In genomic region chr10:114728325-114728724, GRCh38 we compare ENCODE assay signal across 1 cellular context.
TF ChIP-seq lines count a peak whose summit lies in the region.

No MANE protein-coding gene starts in this region.

TF ChIP-seq in HEK293, 187 proteins besides CTCF, POLR2A, EP300 and RAD21 (continued from another document and continues in another):
- no peak for TF ChIP-seq ZNF518A (tag by site-specific recombination; conservative IDR thresholded peaks at IDR 0.05; ENCODE audit: low read depth)
- TF ChIP-seq BCL11B (tag by site-specific recombination; IDR thresholded peaks at IDR 0.05; ENCODE audit: low read depth), result no peak
- no peak for TF ChIP-seq ZNF426 (tag by site-specific recombination; IDR thresholded peaks at IDR 0.05)
- 0 out of 2 replicates have a peak, but pooled peaks have one; percentile 26 for TF ChIP-seq ZXDB (tag by site-specific recombination; IDR thresholded peaks at IDR 0.05)
- TF ChIP-seq ZNF791 (tag by site-specific recombination; IDR thresholded peaks at IDR 0.05), result no peak
- TF ChIP-seq GLI4 (tag by site-specific recombination; IDR thresholded peaks at IDR 0.05), result no peak
- TF ChIP-seq ZFP41 (tag by site-specific recombination; IDR thresholded peaks at IDR 0.05; ENCODE audit: borderline replicate concordance), result no peak
- TF ChIP-seq RBAK (tag by site-specific recombination; IDR thresholded peaks at IDR 0.05), result no peak
- TF ChIP-seq KLF7 (tag by site-specific recombination; IDR thresholded peaks at IDR 0.05; ENCODE audit: borderline replicate concordance), result no peak
- TF ChIP-seq, protein P1, sequence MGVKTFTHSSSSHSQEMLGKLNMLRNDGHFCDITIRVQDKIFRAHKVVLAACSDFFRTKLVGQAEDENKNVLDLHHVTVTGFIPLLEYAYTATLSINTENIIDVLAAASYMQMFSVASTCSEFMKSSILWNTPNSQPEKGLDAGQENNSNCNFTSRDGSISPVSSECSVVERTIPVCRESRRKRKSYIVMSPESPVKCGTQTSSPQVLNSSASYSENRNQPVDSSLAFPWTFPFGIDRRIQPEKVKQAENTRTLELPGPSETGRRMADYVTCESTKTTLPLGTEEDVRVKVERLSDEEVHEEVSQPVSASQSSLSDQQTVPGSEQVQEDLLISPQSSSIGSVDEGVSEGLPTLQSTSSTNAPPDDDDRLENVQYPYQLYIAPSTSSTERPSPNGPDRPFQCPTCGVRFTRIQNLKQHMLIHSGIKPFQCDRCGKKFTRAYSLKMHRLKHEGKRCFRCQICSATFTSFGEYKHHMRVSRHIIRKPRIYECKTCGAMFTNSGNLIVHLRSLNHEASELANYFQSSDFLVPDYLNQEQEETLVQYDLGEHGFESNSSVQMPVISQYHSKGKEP (tag by site-specific recombination; IDR thresholded peaks at IDR 0.05), result no peak
- TF ChIP-seq, protein P2, sequence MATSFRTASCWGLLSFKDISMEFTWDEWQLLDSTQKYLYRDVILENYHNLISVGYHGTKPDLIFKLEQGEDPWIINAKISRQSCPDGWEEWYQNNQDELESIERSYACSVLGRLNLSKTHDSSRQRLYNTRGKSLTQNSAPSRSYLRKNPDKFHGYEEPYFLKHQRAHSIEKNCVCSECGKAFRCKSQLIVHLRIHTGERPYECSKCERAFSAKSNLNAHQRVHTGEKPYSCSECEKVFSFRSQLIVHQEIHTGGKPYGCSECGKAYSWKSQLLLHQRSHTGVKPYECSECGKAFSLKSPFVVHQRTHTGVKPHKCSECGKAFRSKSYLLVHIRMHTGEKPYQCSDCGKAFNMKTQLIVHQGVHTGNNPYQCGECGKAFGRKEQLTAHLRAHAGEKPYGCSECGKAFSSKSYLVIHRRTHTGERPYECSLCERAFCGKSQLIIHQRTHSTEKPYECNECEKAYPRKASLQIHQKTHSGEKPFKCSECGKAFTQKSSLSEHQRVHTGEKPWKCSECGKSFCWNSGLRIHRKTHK (tag by site-specific recombination; IDR thresholded peaks at IDR 0.05), result 0 out of 2 replicates have a peak, but pooled peaks have one; percentile 13
- no peak for TF ChIP-seq ZNF658 (tag by site-specific recombination; IDR thresholded peaks at IDR 0.05)
- no peak for TF ChIP-seq ZNF114 (tag by site-specific recombination; IDR thresholded peaks at IDR 0.05)
- no peak for TF ChIP-seq ZNF544 (tag by site-specific recombination; IDR thresholded peaks at IDR 0.05)
- no peak for TF ChIP-seq FEZF1 (tag by site-specific recombination; IDR thresholded peaks at IDR 0.05)
- no peak for TF ChIP-seq ZNF366 (tag by site-specific recombination; conservative IDR thresholded peaks at IDR 0.05)
- TF ChIP-seq GLIS1 (tag by site-specific recombination; IDR thresholded peaks at IDR 0.05), result no peak
- TF ChIP-seq, protein P3, sequence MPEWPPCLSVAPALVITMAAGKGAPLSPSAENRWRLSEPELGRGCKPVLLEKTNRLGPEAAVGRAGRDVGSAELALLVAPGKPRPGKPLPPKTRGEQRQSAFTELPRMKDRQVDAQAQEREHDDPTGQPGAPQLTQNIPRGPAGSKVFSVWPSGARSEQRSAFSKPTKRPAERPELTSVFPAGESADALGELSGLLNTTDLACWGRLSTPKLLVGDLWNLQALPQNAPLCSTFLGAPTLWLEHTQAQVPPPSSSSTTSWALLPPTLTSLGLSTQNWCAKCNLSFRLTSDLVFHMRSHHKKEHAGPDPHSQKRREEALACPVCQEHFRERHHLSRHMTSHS (tag by site-specific recombination; IDR thresholded peaks at IDR 0.05), result no peak
- TF ChIP-seq ZNF174 (tag by site-specific recombination; IDR thresholded peaks at IDR 0.05), result no peak
- TF ChIP-seq KLF10 (tag by site-specific recombination; IDR thresholded peaks at IDR 0.05), result no peak
- TF ChIP-seq ZIC2 (tag by site-specific recombination; IDR thresholded peaks at IDR 0.05), result no peak
- peak; percentile 97 for TF ChIP-seq WT1 (tag by site-specific recombination; IDR thresholded peaks at IDR 0.05)
- TF ChIP-seq KLF16 (tag by site-specific recombination; IDR thresholded peaks at IDR 0.05), result no peak
- no peak for TF ChIP-seq ZNF48 (tag by site-specific recombination; IDR thresholded peaks at IDR 0.05)
- 0 out of 2 replicates have a peak, but pooled peaks have one; percentile 63 for TF ChIP-seq TRIM28 (IDR thresholded peaks at IDR 0.05; ENCODE audit: borderline replicate concordance, low read length)
- TF ChIP-seq KLF8 (tag by site-specific recombination; IDR thresholded peaks at IDR 0.05), result peak; percentile 53; the same call in 1 of the 2 replicates
- TF ChIP-seq ZNF266 (tag by site-specific recombination; IDR thresholded peaks at IDR 0.05; ENCODE audit: low read depth), result no peak
- no peak for TF ChIP-seq ZBTB48 (tag by site-specific recombination; IDR thresholded peaks at IDR 0.05)
- TF ChIP-seq, protein P4, sequence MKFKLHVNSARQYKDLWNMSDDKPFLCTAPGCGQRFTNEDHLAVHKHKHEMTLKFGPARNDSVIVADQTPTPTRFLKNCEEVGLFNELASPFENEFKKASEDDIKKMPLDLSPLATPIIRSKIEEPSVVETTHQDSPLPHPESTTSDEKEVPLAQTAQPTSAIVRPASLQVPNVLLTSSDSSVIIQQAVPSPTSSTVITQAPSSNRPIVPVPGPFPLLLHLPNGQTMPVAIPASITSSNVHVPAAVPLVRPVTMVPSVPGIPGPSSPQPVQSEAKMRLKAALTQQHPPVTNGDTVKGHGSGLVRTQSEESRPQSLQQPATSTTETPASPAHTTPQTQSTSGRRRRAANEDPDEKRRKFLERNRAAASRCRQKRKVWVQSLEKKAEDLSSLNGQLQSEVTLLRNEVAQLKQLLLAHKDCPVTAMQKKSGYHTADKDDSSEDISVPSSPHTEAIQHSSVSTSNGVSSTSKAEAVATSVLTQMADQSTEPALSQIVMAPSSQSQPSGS (tag by site-specific recombination; IDR thresholded peaks at IDR 0.05; ENCODE audit: low read depth), result peak; percentile 73; the same call in 1 of the 2 replicates
- no peak for TF ChIP-seq TCF7L2 (IDR thresholded peaks at IDR 0.05; ENCODE audit: borderline replicate concordance, low read depth, low read length)
- TF ChIP-seq, protein P5, sequence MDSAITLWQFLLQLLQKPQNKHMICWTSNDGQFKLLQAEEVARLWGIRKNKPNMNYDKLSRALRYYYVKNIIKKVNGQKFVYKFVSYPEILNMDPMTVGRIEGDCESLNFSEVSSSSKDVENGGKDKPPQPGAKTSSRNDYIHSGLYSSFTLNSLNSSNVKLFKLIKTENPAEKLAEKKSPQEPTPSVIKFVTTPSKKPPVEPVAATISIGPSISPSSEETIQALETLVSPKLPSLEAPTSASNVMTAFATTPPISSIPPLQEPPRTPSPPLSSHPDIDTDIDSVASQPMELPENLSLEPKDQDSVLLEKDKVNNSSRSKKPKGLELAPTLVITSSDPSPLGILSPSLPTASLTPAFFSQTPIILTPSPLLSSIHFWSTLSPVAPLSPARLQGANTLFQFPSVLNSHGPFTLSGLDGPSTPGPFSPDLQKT (IDR thresholded peaks at IDR 0.05; ENCODE audit: borderline replicate concordance, low read depth, low read length), result no peak
- no peak for TF ChIP-seq ZNF561 (tag by site-specific recombination; IDR thresholded peaks at IDR 0.05; ENCODE audit: borderline replicate concordance)
- no peak for TF ChIP-seq ZNF354C (tag by site-specific recombination; IDR thresholded peaks at IDR 0.05; ENCODE audit: borderline replicate concordance, low read depth)
- TF ChIP-seq ZNF785 (tag by site-specific recombination; IDR thresholded peaks at IDR 0.05), result no peak
- TF ChIP-seq ZNF404 (tag by site-specific recombination; IDR thresholded peaks at IDR 0.05), result no peak
- TF ChIP-seq HOXA7 (CRISPR knock-in tag; IDR thresholded peaks at IDR 0.05; ENCODE audit: borderline replicate concordance), result no peak
- TF ChIP-seq KLF1 (tag by site-specific recombination; IDR thresholded peaks at IDR 0.05), result no peak
- TF ChIP-seq, protein P6, sequence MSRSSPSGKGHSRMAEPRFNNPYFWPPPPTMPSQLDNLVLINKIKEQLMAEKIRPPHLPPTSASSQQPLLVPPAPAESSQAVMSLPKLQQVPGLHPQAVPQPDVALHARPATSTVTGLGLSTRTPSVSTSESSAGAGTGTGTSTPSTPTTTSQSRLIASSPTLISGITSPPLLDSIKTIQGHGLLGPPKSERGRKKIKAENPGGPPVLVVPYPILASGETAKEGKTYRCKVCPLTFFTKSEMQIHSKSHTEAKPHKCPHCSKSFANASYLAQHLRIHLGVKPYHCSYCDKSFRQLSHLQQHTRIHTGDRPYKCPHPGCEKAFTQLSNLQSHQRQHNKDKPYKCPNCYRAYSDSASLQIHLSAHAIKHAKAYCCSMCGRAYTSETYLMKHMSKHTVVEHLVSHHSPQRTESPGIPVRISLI (tag by site-specific recombination; IDR thresholded peaks at IDR 0.05), result 0 out of 2 replicates have a peak, but pooled peaks have one; percentile 24
- TF ChIP-seq ZBTB8A (tag by site-specific recombination; IDR thresholded peaks at IDR 0.05), result no peak
- peak; percentile 77 for TF ChIP-seq BCL11A (tag by site-specific recombination; IDR thresholded peaks at IDR 0.05; ENCODE audit: low read depth)
- no peak for TF ChIP-seq ZNF311 (tag by site-specific recombination; IDR thresholded peaks at IDR 0.05; ENCODE audit: borderline replicate concordance)
- TF ChIP-seq ZNF558 (tag by site-specific recombination; IDR thresholded peaks at IDR 0.05), result no peak
- TF ChIP-seq ZNF580 (tag by site-specific recombination; IDR thresholded peaks at IDR 0.05), result no peak
- TF ChIP-seq, protein P7, sequence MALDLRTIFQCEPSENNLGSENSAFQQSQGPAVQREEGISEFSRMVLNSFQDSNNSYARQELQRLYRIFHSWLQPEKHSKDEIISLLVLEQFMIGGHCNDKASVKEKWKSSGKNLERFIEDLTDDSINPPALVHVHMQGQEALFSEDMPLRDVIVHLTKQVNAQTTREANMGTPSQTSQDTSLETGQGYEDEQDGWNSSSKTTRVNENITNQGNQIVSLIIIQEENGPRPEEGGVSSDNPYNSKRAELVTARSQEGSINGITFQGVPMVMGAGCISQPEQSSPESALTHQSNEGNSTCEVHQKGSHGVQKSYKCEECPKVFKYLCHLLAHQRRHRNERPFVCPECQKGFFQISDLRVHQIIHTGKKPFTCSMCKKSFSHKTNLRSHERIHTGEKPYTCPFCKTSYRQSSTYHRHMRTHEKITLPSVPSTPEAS (tag by site-specific recombination; IDR thresholded peaks at IDR 0.05), result no peak
- TF ChIP-seq ZNF274 (IDR thresholded peaks at IDR 0.05; ENCODE audit: low read length), result no peak
- no peak for TF ChIP-seq ZNF274 (tag by site-specific recombination; IDR thresholded peaks at IDR 0.05; ENCODE audit: borderline replicate concordance)
- TF ChIP-seq SP2 (tag by site-specific recombination; IDR thresholded peaks at IDR 0.05), result no peak
- TF ChIP-seq ZNF629 (tag by site-specific recombination; IDR thresholded peaks at IDR 0.05), result peak; percentile 60
- no peak for TF ChIP-seq PRDM6 (tag by site-specific recombination; IDR thresholded peaks at IDR 0.05)
- TF ChIP-seq ZBTB21 (tag by site-specific recombination; IDR thresholded peaks at IDR 0.05), result no peak
- no peak for TF ChIP-seq REPIN1 (tag by site-specific recombination; IDR thresholded peaks at IDR 0.05; ENCODE audit: low read depth)
- TF ChIP-seq ZNF792 (tag by site-specific recombination; IDR thresholded peaks at IDR 0.05), result no peak
- 0 out of 2 replicates have a peak, but pooled peaks have one; percentile 56 for TF ChIP-seq ZSCAN23 (tag by site-specific recombination; IDR thresholded peaks at IDR 0.05)
- TF ChIP-seq ZNF146 (tag by site-specific recombination; IDR thresholded peaks at IDR 0.05), result no peak
- TF ChIP-seq ZNF221 (tag by site-specific recombination; IDR thresholded peaks at IDR 0.05; ENCODE audit: borderline replicate concordance), result no peak
- TF ChIP-seq ZNF19 (tag by site-specific recombination; IDR thresholded peaks at IDR 0.05; ENCODE audit: low read depth), result no peak
